Comparison of ENCODE assay signal across 8 cellular contexts in the genomic region with DNA sequence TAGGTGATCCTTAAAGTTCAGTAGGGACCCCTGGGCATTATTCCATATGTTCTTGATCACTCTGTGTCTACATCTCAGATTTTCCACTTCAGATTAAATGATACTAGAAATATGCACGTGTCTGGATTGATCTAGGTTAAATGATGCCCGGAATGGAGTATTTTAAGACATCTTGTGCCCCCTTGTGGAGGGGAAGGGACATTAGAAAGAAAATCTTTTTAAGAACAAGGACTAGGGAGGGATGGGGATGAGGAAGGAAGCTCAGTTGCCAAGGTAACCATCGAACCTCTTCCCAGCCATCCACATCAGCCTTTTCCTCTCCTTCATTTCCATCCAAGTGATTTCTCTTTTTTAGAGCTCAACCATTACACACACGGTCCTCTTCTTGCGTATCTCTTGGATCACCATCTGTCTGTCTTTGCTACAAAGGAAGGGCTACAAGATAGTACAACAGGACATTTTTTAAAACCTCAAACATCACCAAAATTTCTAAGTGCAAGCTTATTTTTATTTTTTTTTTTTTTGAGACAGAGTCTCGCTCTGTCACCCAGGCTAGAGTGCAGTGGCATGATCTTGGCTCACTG. TPM values are rescaled to one million over a fixed set of nuclear protein-coding genes. Genes with fewer than 3 reads are reported as not detected.
DNase-seq lines count a peak whose midpoint lies in the region; ATAC-seq, FAIRE-seq and TF ChIP-seq lines count a peak whose summit lies in the region.

No MANE protein-coding gene starts in this region.

- no peaks in the 10 kb centered on the region for H3K36me3 ChIP-seq in CD4-positive, CD25-positive, alpha-beta regulatory T cell (ENCODE audit: control insufficient read depth, insufficient read depth, low read length)
- H3K36me3 ChIP-seq in ascending aorta (no peaks in the 10 kb centered on the region), thyroid gland (no peaks in the 10 kb centered on the region)

- peak; percentile 87 for FAIRE-seq in GM12892 (lab: Jason Lieb, UNC)

- H3K9me3 Mint-ChIP-seq in CD4-positive, CD25-positive, alpha-beta regulatory T cell, result no peaks in the 10 kb centered on the region

- intact Hi-C loops in ascending aorta (cut with DNase I), result no loop called here
- intact Hi-C loops in thyroid gland (cut with DNase I), result no loop called here

- no peak for ATAC-seq in CD4-positive, CD25-positive, alpha-beta regulatory T cell (ENCODE audit: low read depth in 2 of 2)

- TF ChIP-seq POLR2A in GM12892 (IDR thresholded peaks at IDR 0.05; ENCODE audit: low read depth, low read length), result no peak
- no peak for TF ChIP-seq POLR2A in thyroid gland (IDR thresholded peaks at IDR 0.05)

- peak overlapping the region; percentile 87 for H3K4me3 ChIP-seq in CD4-positive, CD25-positive, alpha-beta regulatory T cell (ENCODE audit: low read depth, low read length)
- H3K4me3 ChIP-seq in ascending aorta (no peak overlapping the region), thyroid gland (replicated peaks in 1 of 3) (no peak overlapping the region)

- TF ChIP-seq CTCF in ascending aorta (IDR thresholded peaks at IDR 0.05), result peak; percentile 23 to 51 (median 40)
- peak; percentile 17 to 68 (median 52) for TF ChIP-seq CTCF in thyroid gland (IDR thresholded peaks at IDR 0.05)

- no peaks in the 10 kb centered on the region for H3K36me3 Mint-ChIP-seq in CD4-positive, CD25-positive, alpha-beta regulatory T cell

- peak overlapping the region; percentile 96 to 100 (median 99) for H3K27ac Mint-ChIP-seq in CD4-positive, CD25-positive, alpha-beta regulatory T cell

- peaks cover 22 to 86% (median 69%) of the 10 kb centered on the region in 4 donors for H3K4me1 Mint-ChIP-seq in CD4-positive, CD25-positive, alpha-beta regulatory T cell

- peak in 2 of 3 donors; percentile 84 to 85 for DNase-seq in CD4-positive, CD25-positive, alpha-beta regulatory T cell
- no peak for DNase-seq in GM12892 (ENCODE audit: insufficient read length)
- peak; percentile 64 for DNase-seq in NCI-H69 (lab: John Stamatoyannopoulos, UW)
- DNase-seq in ascending aorta (ENCODE audit: low spot score in 2 of 2), result no peak
- DNase-seq in inferior parietal cortex (ENCODE audit: extremely low spot score), result peak; percentile 76
- no peak for DNase-seq in thyroid gland
- DNase-seq in NCI-H2029 (lab: John Stamatoyannopoulos, UW), result no peak
- DNase-seq in occipital lobe (lab: John Stamatoyannopoulos, UW), result no peak

- H3K27me3 Mint-ChIP-seq in CD4-positive, CD25-positive, alpha-beta regulatory T cell, result peaks cover 9% of the 10 kb centered on the region

- H3K27me3 ChIP-seq in CD4-positive, CD25-positive, alpha-beta regulatory T cell (ENCODE audit: control insufficient read depth, insufficient read depth, low read length), result no peaks in the 10 kb centered on the region
- no peaks in the 10 kb centered on the region for H3K27me3 ChIP-seq in ascending aorta
- no peaks in the 10 kb centered on the region for H3K27me3 ChIP-seq in thyroid gland

- peak overlapping the region; percentile 81 to 100 (median 86) for H3K4me3 Mint-ChIP-seq in CD4-positive, CD25-positive, alpha-beta regulatory T cell

- H3K27ac ChIP-seq in CD4-positive, CD25-positive, alpha-beta regulatory T cell (ENCODE audit: insufficient read depth, low read length, poor library complexity, severe bottlenecking), result peak overlapping the region; percentile 100
- no peak overlapping the region for H3K27ac ChIP-seq in ascending aorta
- H3K27ac ChIP-seq in thyroid gland, result no peak overlapping the region

- 29 to 33% methylated on average over 6 of the region's 6 CpGs for WGBS in thyroid gland, 2 donors

- no peaks in the 10 kb centered on the region for H3K9me3 ChIP-seq in CD4-positive, CD25-positive, alpha-beta regulatory T cell (ENCODE audit: control insufficient read depth in 2 of 2, low read length in 2 of 2)
- H3K9me3 ChIP-seq in ascending aorta, result no peaks in the 10 kb centered on the region
- no peaks in the 10 kb centered on the region for H3K9me3 ChIP-seq in thyroid gland

- peaks cover 75% of the 10 kb centered on the region for H3K4me1 ChIP-seq in CD4-positive, CD25-positive, alpha-beta regulatory T cell (ENCODE audit: control insufficient read depth, insufficient read depth, low read length, poor library complexity, severe bottlenecking)
- H3K4me1 ChIP-seq in ascending aorta (no peaks in the 10 kb centered on the region), thyroid gland (no peaks in the 10 kb centered on the region)

RNA-seq across cellular contexts. Expression of a gene that starts 40.5 kb away (rescaled TPM):
- 0.52 TPM for total RNA-seq in CD4-positive, CD25-positive, alpha-beta regulatory T cell
- polyA plus RNA-seq in CD4-positive, CD25-positive, alpha-beta regulatory T cell, result 1 to 10 TPM; 1.5 to 3.2 (median 2.7) TPM
- 0.91 TPM for polyA plus RNA-seq in GM12892 (2012; ENCODE audit: missing spikeins)
- not detected for total RNA-seq in ascending aorta
- total RNA-seq in thyroid gland, result not detected
- total RNA-seq in occipital lobe, result not detected

RNA-seq across cellular contexts. Expression of a gene that starts 43.6 kb away (rescaled TPM):
- 58.0 TPM for total RNA-seq in CD4-positive, CD25-positive, alpha-beta regulatory T cell
- 10 to 100 TPM; 22.4 to 30.4 (median 28.6) TPM for polyA plus RNA-seq in CD4-positive, CD25-positive, alpha-beta regulatory T cell
- polyA plus RNA-seq in GM12892 (2012; ENCODE audit: missing spikeins), result 0.30 TPM
- total RNA-seq in ascending aorta (13.1 TPM), thyroid gland (10 to 100 TPM; 20.0 to 46.2 (median 27.4) TPM), occipital lobe (55.8 TPM)

Comparison
In these comparisons a context has a peak if more than half of its experiments do, and no peak if none do; other contexts are left out.
1. DNase-seq: peak in CD4-positive, CD25-positive, alpha-beta regulatory T cell (2 of 3), NCI-H69 (single experiment) and inferior parietal cortex (single experiment); none in GM12892 (single experiment), ascending aorta (0 of 2), thyroid gland (0 of 2), NCI-H2029 (single experiment) and occipital lobe (single experiment).